In the genomic region with DNA sequence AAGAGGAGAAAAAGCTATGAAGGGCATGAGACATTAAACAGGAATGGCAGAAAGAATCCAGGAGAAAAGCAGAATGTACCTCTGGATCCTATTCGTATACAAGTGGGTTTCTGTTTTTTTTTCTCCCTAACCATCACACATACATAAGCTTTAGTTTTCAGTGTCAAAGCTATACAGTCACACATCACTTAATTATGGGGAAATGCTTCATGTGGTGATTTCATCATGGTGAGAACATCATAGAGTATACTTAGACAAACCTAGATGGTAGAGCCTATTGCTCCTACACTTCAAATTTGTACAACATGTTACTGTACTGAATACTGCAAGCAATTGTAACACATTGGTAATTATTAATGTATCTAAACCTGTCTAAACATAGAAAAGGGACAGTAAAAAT, we compare ENCODE assay signal across 16 cellular contexts.
DNase-seq lines count a peak whose midpoint lies in the region; ATAC-seq, FAIRE-seq and TF ChIP-seq lines count a peak whose summit lies in the region.
"Had no signal": no experiment of that assay in that cellular context is flagged by ENCODE, and none has a peak within 500 bp of the region (broad histone marks: within the 10 kb centered on the region; RNA-seq: fewer than 3 reads in every experiment).

No MANE protein-coding gene starts in this region.

- no peak for FAIRE-seq in keratinocyte (lab: Jason Lieb, UNC)

- H3K9ac ChIP-seq in PC-3 (ENCODE audit: low read length) (peak overlapping the region; percentile 79; the same call in 1 of the 2 replicates), mammary epithelial cell (ENCODE audit: insufficient read depth, low read length) (no peak overlapping the region), keratinocyte (ENCODE audit: control insufficient read depth, extremely low read depth, insufficient read depth, low read length) (peak overlapping the region; percentile 82)

- H3K4me2 ChIP-seq in PC-3 (ENCODE audit: low read length) (0 out of 2 replicates have a peak overlapping the region, but pooled peaks have one; percentile 74), mammary epithelial cell (ENCODE audit: insufficient read depth, low read depth, low read length) (peak overlapping the region; percentile 48), keratinocyte (ENCODE audit: control insufficient read depth, extremely low read depth, insufficient read depth, low read depth, low read length) (peak overlapping the region; percentile 76)
- H3K4me2 ChIP-seq: GM23338 had no signal

- H3K9me3 ChIP-seq in PC-3 (ENCODE audit: low read length) (no peaks in the 10 kb centered on the region), mammary epithelial cell (replicated peaks; ENCODE audit: insufficient read depth, low read length) (no peaks in the 10 kb centered on the region), keratinocyte (ENCODE audit: control insufficient read depth, low read depth, low read length) (no peaks in the 10 kb centered on the region), thoracic aorta (no peaks in the 10 kb centered on the region)

- DNase-seq in PC-3, result no peak
- DNase-seq in mammary epithelial cell, result peak; percentile 55
- no peak for DNase-seq in keratinocyte (ENCODE audit: low read depth, low spot score)
- no peak for DNase-seq in thoracic aorta (ENCODE audit: low spot score)
- DNase-seq in RPMI8226, result no peak
- DNase-seq in SKM-1 treated with dmso at 0.1 percent for 144 hours (lab: John Stamatoyannopoulos, UW; ENCODE audit: unreplicated experiment), result no peak
- DNase-seq: activated CD4-positive, alpha-beta T cell treated with anti-CD3 and anti-CD28 coated beads for 36 hours; activated CD8-positive, alpha-beta memory T cell treated with anti-CD3 and anti-CD28 coated beads, Interleukin-2, amount 50 U/mL, for 48 hours; activated naive CD4-positive, alpha-beta T cell treated with anti-CD3 and anti-CD28 coated beads, Interleukin-2, amount 10 ng/mL, durations not matched to agents 7 days and 5 days; hypothalamus; naive thymus-derived CD8-positive, alpha-beta T cell; NCI-H2171; stimulated activated CD4-positive, alpha-beta T cell treated with anti-CD3 and anti-CD28 coated beads, Interleukin-4, amount 100 ng/mL, for 24 hours had no signal

- dilution Hi-C loops in mammary epithelial cell (cut with HindIII; ENCODE audit: low sequenced_read_pairs) (loop anchor here (5.0 kb wide), 1 partner anchor 95 kb away; no protein-coding TSS in a partner anchor), keratinocyte (cut with MboI; ENCODE audit: extremely low pct_ligation_motif_present, low sequenced_read_pairs) (no loop called here)

- H3K9me1 ChIP-seq in keratinocyte (ENCODE audit: control insufficient read depth, extremely low read depth, insufficient read depth, low read length), result no peaks in the 10 kb centered on the region

- 88% methylated on average over 1 of the region's 1 CpG for WGBS in mammary epithelial cell (ENCODE audit: low coverage, missing lambda C conversion rate)

- BruUV-seq in PC-3 (replicated peaks; lab: Mats Ljungman, UMichigan), result no TSS peak
- BruUV-seq in mammary epithelial cell (replicated peaks; lab: Mats Ljungman, UMichigan), result no TSS peak

- POLR2A ChIA-PET in PC-3 (lab: Charles Lee; ENCODE audit: unreplicated experiment), result interaction anchor here (0.7 kb wide), 1 partner anchor 76 kb away, joined by 4 read pairs; no protein-coding TSS in a partner anchor

- H3K27me3 ChIP-seq in PC-3 (ENCODE audit: low read length) (no peaks in the 10 kb centered on the region), mammary epithelial cell (ENCODE audit: insufficient read depth, low read length) (no peaks in the 10 kb centered on the region), keratinocyte (ENCODE audit: control insufficient read depth, extremely low read depth, insufficient read depth, low read length) (no peaks in the 10 kb centered on the region), thoracic aorta (replicated peaks; ENCODE audit: insufficient read depth) (no peaks in the 10 kb centered on the region)

- no peaks in the 10 kb centered on the region for H3F3A ChIP-seq in PC-3 (ENCODE audit: low read length, unreplicated experiment)

- in situ Hi-C loops in mammary epithelial cell (cut with MboI; ENCODE audit: low sequenced_read_pairs in 2 of 2), result no loop called here

- TF ChIP-seq CTCF in PC-3 (conservative IDR thresholded peaks at IDR 0.05; ENCODE audit: low read depth, low read length) (no peak), mammary epithelial cell (conservative IDR thresholded peaks at IDR 0.05 in 1 of 2, IDR thresholded peaks at IDR 0.05 in 1 of 2; ENCODE audit: extremely low read depth in 1 of 2, insufficient read depth in 1 of 2, low read depth in 1 of 2, low read length in 2 of 2) (no peak), keratinocyte (optimal IDR thresholded peaks at IDR 0.05 in 1 of 3, IDR thresholded peaks at IDR 0.05 in 1 of 3, conservative IDR thresholded peaks at IDR 0.05 in 1 of 3; ENCODE audit: extremely low read depth in 1 of 3, insufficient read depth in 2 of 3, low read length in 3 of 3) (no peak), thoracic aorta (IDR thresholded peaks at IDR 0.05) (no peak)

- no peaks in the 10 kb centered on the region for H3K9me2 ChIP-seq in PC-3 (replicated peaks; ENCODE audit: low read length)

- CTCF ChIA-PET in PC-3 (lab: Charles Lee) (no interaction called here), mammary epithelial cell (lab: Charles Lee; ENCODE audit: low non-redundant PET) (interaction anchor here (0.6 kb wide), 1 partner anchor 20 kb away, joined by 6 read pairs; no protein-coding TSS in a partner anchor)

- H3K4me1 ChIP-seq in PC-3 (ENCODE audit: insufficient read depth, low read length) (peaks cover 28% of the 10 kb centered on the region), mammary epithelial cell (ENCODE audit: insufficient read depth, low read length) (peaks cover 48% of the 10 kb centered on the region), keratinocyte (ENCODE audit: control insufficient read depth, extremely low read depth, insufficient read depth, low read length) (peaks cover 58% of the 10 kb centered on the region), thoracic aorta (ENCODE audit: control insufficient read depth in 1 of 2, low read depth in 2 of 2) (peaks cover 61 to 97% of the 10 kb centered on the region in 2 donors)

- no peaks in the 10 kb centered on the region for H4K20me1 ChIP-seq in PC-3 (ENCODE audit: low read length)
- no peaks in the 10 kb centered on the region for H4K20me1 ChIP-seq in mammary epithelial cell (ENCODE audit: insufficient read depth, low read length)
- no peaks in the 10 kb centered on the region for H4K20me1 ChIP-seq in keratinocyte (ENCODE audit: control insufficient read depth, extremely low read depth, insufficient read depth, low read length)

- intact Hi-C loops in PC-3 (cut with micrococcal nuclease), result no loop called here
- intact Hi-C loops in mammary epithelial cell (cut with micrococcal nuclease), result no loop called here

- no peak overlapping the region for H2AFZ ChIP-seq in PC-3 (ENCODE audit: low read length)
- H2AFZ ChIP-seq in mammary epithelial cell (ENCODE audit: low read depth, low read length), result no peak overlapping the region
- no peak overlapping the region for H2AFZ ChIP-seq in keratinocyte (ENCODE audit: control insufficient read depth, low read length)
- H2AFZ ChIP-seq: GM23338 had no signal

- H3K79me2 ChIP-seq in PC-3 (ENCODE audit: low read length) (peaks cover 51% of the 10 kb centered on the region), mammary epithelial cell (ENCODE audit: insufficient read depth, low read length) (peaks cover 58% of the 10 kb centered on the region), keratinocyte (ENCODE audit: control insufficient read depth, insufficient read depth, low read length) (peaks cover 37% of the 10 kb centered on the region)

- ATAC-seq in PC-3 (no peak), thoracic aorta (ENCODE audit: insufficient number of reproducible peaks, low FRiP score, low read depth) (no peak), GM21526 (IDR thresholded peaks at IDR 0.05; ENCODE audit: low FRiP score, unreplicated experiment) (no peak)
- ATAC-seq: activated CD4-positive, alpha-beta T cell treated with anti-CD3 and anti-CD28 coated beads for 36 hours; GM23338; left lobe of liver; naive thymus-derived CD8-positive, alpha-beta T cell had no signal

- peaks cover 30% of the 10 kb centered on the region for H3K36me3 ChIP-seq in PC-3 (ENCODE audit: low read depth, low read length)
- peaks cover 3% of the 10 kb centered on the region for H3K36me3 ChIP-seq in mammary epithelial cell (ENCODE audit: insufficient read depth, low read length)
- H3K36me3 ChIP-seq in keratinocyte (ENCODE audit: control insufficient read depth in 2 of 2, extremely low read depth in 1 of 2, insufficient read depth in 2 of 2, low read length in 2 of 2), result peaks cover 13 to 31% of the 10 kb centered on the region in 2 experiments
- peaks cover 31% of the 10 kb centered on the region for H3K36me3 ChIP-seq in thoracic aorta

- H3K27ac ChIP-seq in PC-3 (ENCODE audit: low read length) (peak overlapping the region; percentile 99), mammary epithelial cell (ENCODE audit: insufficient read depth, low read depth, low read length) (peak overlapping the region; percentile 99), keratinocyte (ENCODE audit: control insufficient read depth, insufficient read depth, low read length) (peak overlapping the region; percentile 99), thoracic aorta (peak overlapping the region; percentile 61 to 97)

- H3K4me3 ChIP-seq in PC-3 (ENCODE audit: low read length) (no peak overlapping the region), mammary epithelial cell (replicated peaks in 1 of 3; ENCODE audit: insufficient read depth in 1 of 3, low read depth in 2 of 3, low read length in 3 of 3) (no peak overlapping the region), keratinocyte (ENCODE audit: control insufficient read depth in 2 of 3, extremely low read depth in 1 of 3, insufficient read depth in 2 of 3, low read depth in 1 of 3, low read length in 3 of 3) (no peak overlapping the region), thoracic aorta (no peak overlapping the region)
- H3K4me3 ChIP-seq: GM23338 had no signal
